ENCODE assay signal across 8 cellular contexts in the genomic region with DNA sequence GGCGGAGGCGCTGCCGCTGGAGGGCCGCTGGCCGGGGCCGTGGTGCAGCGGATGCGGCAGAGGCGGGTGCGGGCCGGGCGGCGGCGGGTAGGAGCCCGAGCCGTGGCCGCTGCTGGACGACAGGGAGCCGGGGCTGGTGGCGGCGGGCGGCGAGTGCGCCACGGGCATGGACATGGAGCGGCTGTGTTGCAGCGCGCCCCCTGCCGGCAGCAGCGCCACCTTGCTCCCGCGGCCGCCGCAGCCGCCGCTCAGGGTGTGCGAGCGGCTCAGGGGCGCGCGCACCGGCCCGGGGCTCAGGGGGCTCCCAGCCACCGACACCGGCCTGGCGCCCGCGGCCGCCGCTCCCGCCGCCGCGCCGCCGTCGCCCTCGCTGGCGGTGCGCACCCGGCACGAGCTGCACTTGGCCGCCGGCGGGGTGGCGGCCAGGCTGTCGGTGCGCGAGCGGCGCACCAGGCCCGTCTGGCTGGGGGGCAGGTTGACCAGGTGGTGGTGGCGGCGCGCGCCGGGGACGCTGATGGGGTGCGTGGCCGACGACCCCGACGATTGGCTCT. TPM values are rescaled to one million over a fixed set of nuclear protein-coding genes. Genes with fewer than 3 reads are reported as not detected.
DNase-seq lines count a peak whose midpoint lies in the region; ATAC-seq and TF ChIP-seq lines count a peak whose summit lies in the region.

No MANE protein-coding gene starts in this region.

- H3K4me1 ChIP-seq in SK-N-SH (ENCODE audit: control insufficient read depth in 1 of 2, insufficient read depth in 2 of 2, low read depth in 1 of 2, low read length in 1 of 2): peaks cover 0 to 13% of the 10 kb centered on the region in 2 experiments; a peak in 2 of 4 replicates
- peaks cover 29% of the 10 kb centered on the region for H3K4me1 ChIP-seq in adipocyte (ENCODE audit: control insufficient read depth, insufficient read depth, low read length)
- H3K4me1 ChIP-seq in uterus: peaks cover 0 to 16% of the 10 kb centered on the region in 2 donors

- H3K27me3 ChIP-seq in SK-N-SH (ENCODE audit: insufficient read depth): no peaks in the 10 kb centered on the region
- no peaks in the 10 kb centered on the region for H3K27me3 ChIP-seq in adipocyte (replicated peaks; ENCODE audit: control insufficient read depth, insufficient read depth, low read length)
- H3K27me3 ChIP-seq in uterus: peaks cover 0 to 5% of the 10 kb centered on the region in 2 donors

- CTCF ChIA-PET in SK-N-SH (lab: Yijun Ruan, JAX): interaction anchor here (0.7 to 2.1 kb wide), 31 partner anchors 8 to 825 kb away, joined by 3 to 12 read pairs (median 4); no protein-coding TSS in a partner anchor

- H3K36me3 Mint-ChIP-seq in osteocyte (ENCODE audit: unreplicated experiment): peaks cover 14% of the 10 kb centered on the region

- H3K27me3 Mint-ChIP-seq in osteocyte (ENCODE audit: unreplicated experiment): no peaks in the 10 kb centered on the region

- intact Hi-C loops in cardiac septum (cut with DNase I) (loop anchor here (5.0 to 10.0 kb wide), 7 partner anchors 88 to 822 kb away; no protein-coding TSS in a partner anchor), uterus (cut with DNase I; ENCODE audit: low total_unique reads) (loop anchor here (10.0 kb wide), 1 partner anchor 330 kb away; no protein-coding TSS in a partner anchor)

- peak; percentile 59 for TF ChIP-seq RAD21 in SK-N-SH (IDR thresholded peaks at IDR 0.05; ENCODE audit: low read length)

- no peaks in the 10 kb centered on the region for H3K9me2 ChIP-seq in SK-N-SH

- peak overlapping the region; percentile 73 for H3K27ac Mint-ChIP-seq in osteocyte (ENCODE audit: unreplicated experiment)

- H3K36me3 ChIP-seq in SK-N-SH (replicated peaks in 1 of 2; ENCODE audit: control insufficient read depth in 1 of 2, insufficient read depth in 2 of 2, low read length in 1 of 2): peaks cover 0 to 37% of the 10 kb centered on the region in 2 experiments
- H3K36me3 ChIP-seq in adipocyte (ENCODE audit: control insufficient read depth, insufficient read depth, low read length, severe bottlenecking): peaks cover 38% of the 10 kb centered on the region
- no peaks in the 10 kb centered on the region for H3K36me3 ChIP-seq in uterus

- peaks cover 35% of the 10 kb centered on the region for H3K4me1 Mint-ChIP-seq in osteocyte (ENCODE audit: unreplicated experiment)

- 0 out of 4 replicates have a peak, but pooled peaks of 1 of the 2 experiments have one; percentile 6 for TF ChIP-seq EP300 in SK-N-SH (IDR thresholded peaks at IDR 0.05; ENCODE audit: borderline replicate concordance in 1 of 2, low read depth in 1 of 2, low read length in 1 of 2)

- H3K4me3 ChIP-seq in SK-N-SH (ENCODE audit: low read depth in 2 of 2, low read length in 1 of 2): peak overlapping the region; percentile 73 to 84
- H3K4me3 ChIP-seq in adipocyte (ENCODE audit: low read length): peak overlapping the region; percentile 90
- H3K4me3 ChIP-seq in uterus: peak overlapping the region; percentile 37 to 64

- peaks cover 56% of the 10 kb centered on the region for H3K79me2 ChIP-seq in SK-N-SH (ENCODE audit: insufficient read depth)

- peaks cover 20% of the 10 kb centered on the region for H3F3A ChIP-seq in SK-N-SH (replicated peaks; ENCODE audit: insufficient read depth)

- ATAC-seq in HG03342 (IDR thresholded peaks at IDR 0.05; ENCODE audit: unreplicated experiment) (peak; percentile 25), HG03196 (IDR thresholded peaks at IDR 0.05; ENCODE audit: unreplicated experiment) (no peak)

- DNase-seq in AML-193 (lab: John Stamatoyannopoulos, UW) (peak; percentile 48 to 63), SK-N-SH (peak; percentile 88), adipocyte (ENCODE audit: low read depth) (peak; percentile 89), cardiac septum (ENCODE audit: low spot score) (peak; percentile 90), osteocyte (ENCODE audit: extremely low spot score, unreplicated experiment) (peak; percentile 95), uterus (peak; percentile 62 to 79)

- no peaks in the 10 kb centered on the region for H3K9me3 ChIP-seq in SK-N-SH
- H3K9me3 ChIP-seq in adipocyte (ENCODE audit: control insufficient read depth, low read length): no peaks in the 10 kb centered on the region
- no peaks in the 10 kb centered on the region for H3K9me3 ChIP-seq in uterus

- peak overlapping the region; percentile 86 for H3K4me3 Mint-ChIP-seq in osteocyte (ENCODE audit: unreplicated experiment)

- TF ChIP-seq POLR2A in uterus (IDR thresholded peaks at IDR 0.05): no peak

- peak overlapping the region; percentile 64 to 96; a peak in 3 of 4 replicates for H3K27ac ChIP-seq in SK-N-SH (ENCODE audit: low read depth in 2 of 2, low read length in 1 of 2)
- peak overlapping the region; percentile 93 to 98 for H3K27ac ChIP-seq in uterus

- POLR2A ChIA-PET in SK-N-SH (lab: Yijun Ruan, JAX): interaction anchor here (0.8 to 3.6 kb wide), 5 partner anchors 116 to 644 kb away, joined by 3 to 19 read pairs (median 4); no protein-coding TSS in a partner anchor

- H3K9ac ChIP-seq in SK-N-SH: peak overlapping the region; percentile 65; the same call in 1 of the 2 replicates
- peak overlapping the region; percentile 93 for H3K9ac ChIP-seq in adipocyte (ENCODE audit: low read length)

- peaks cover 11% of the 10 kb centered on the region; the same call in 1 of the 2 replicates for H4K20me1 ChIP-seq in SK-N-SH (ENCODE audit: insufficient read depth)

- peak overlapping the region; percentile 92 for H3K4me2 ChIP-seq in SK-N-SH

- H3K9me3 Mint-ChIP-seq in osteocyte (ENCODE audit: unreplicated experiment): no peaks in the 10 kb centered on the region

- no peak overlapping the region for H2AFZ ChIP-seq in SK-N-SH (ENCODE audit: low read depth)

- WGBS in SK-N-SH (ENCODE audit: low lambda C conversion rate): no CpG with 5 or more reads among the region's 83 CpGs

- peak; percentile 28; the same call in 1 of the 2 replicates for TF ChIP-seq CTCF in SK-N-SH (IDR thresholded peaks at IDR 0.05)
- peak; percentile 69 for TF ChIP-seq CTCF in osteocyte (IDR thresholded peaks at IDR 0.05)
- TF ChIP-seq CTCF in uterus (IDR thresholded peaks at IDR 0.05): peak in 3 of 4 experiments; percentile 79 to 85 (median 81)

TF ChIP-seq in SK-N-SH, 30 proteins besides CTCF, POLR2A, EP300 and RAD21:
- peak; percentile 40; the same call in 1 of the 2 replicates for TF ChIP-seq MXI1 (IDR thresholded peaks at IDR 0.05; ENCODE audit: low read depth, low read length)
- TF ChIP-seq FOXM1 (IDR thresholded peaks at IDR 0.05; ENCODE audit: low read depth): no peak
- peak; percentile 71 for TF ChIP-seq SMC3 (IDR thresholded peaks at IDR 0.05; ENCODE audit: low read depth, low read length)

RNA-seq across cellular contexts. Expression of a gene that starts 1.7 kb away (rescaled TPM):
- 5.2 and 7.0 TPM in 2 replicates for polyA plus RNA-seq in SK-N-SH (2012; rRNA removed)
- 10.6 and 11.1 TPM in 2 replicates for polyA plus RNA-seq in SK-N-SH (2012; cell fraction: cytosol; rRNA removed)
- 9.2 and 9.9 TPM in 2 replicates for polyA plus RNA-seq in SK-N-SH (2012; cell fraction: nucleus; rRNA removed)
- total RNA-seq in cardiac septum (12.0 TPM), osteocyte (49.1 and 52.3 TPM in 2 replicates), uterus (10 to 100 TPM in 2 of 4 donors, 1 to 10 TPM in 2; 6.5 to 20.3 (median 11.7) TPM)

Comparison
In these comparisons a context has a peak if more than half of its experiments do, and no peak if none do; other contexts are left out.
1. CTCF ChIP-seq: peak in every context shown above with its lines; median percentile 81 in uterus; 69 in osteocyte; 28 in SK-N-SH.